In the genomic region with DNA sequence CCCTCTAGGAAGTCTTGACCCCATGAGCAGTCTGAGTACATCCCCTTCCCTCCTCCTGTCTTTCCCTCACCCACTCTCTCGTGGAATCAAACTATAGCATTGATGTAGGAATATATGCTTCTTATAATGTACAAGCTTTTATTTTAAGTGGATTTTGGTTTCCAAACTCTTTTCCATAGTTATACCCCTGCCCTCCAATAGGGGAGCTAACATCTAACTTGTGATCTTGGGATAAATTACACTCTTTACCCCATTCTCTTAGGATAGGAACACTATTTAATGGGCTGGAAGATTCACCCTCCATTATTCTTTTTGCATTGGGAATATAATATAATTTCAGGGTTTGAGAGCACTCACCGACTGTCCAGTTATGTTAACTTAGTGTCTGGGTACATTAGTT, we compare ENCODE assay signal across 2 cellular contexts.
TF ChIP-seq lines count a peak whose summit lies in the region.

No MANE protein-coding gene starts in this region.

TF ChIP-seq in liver, 16 proteins besides CTCF, POLR2A, EP300 and RAD21:
- no peak for TF ChIP-seq SP1 (IDR thresholded peaks at IDR 0.05)
TF ChIP-seq in liver: peak in this region for 0.

TF ChIP-seq in HepG2, 621 proteins besides CTCF, POLR2A, EP300 and RAD21:
- TF ChIP-seq JUNB (CRISPR knock-in tag; IDR thresholded peaks at IDR 0.05; ENCODE audit: borderline replicate concordance) (no peak), ELF4 (CRISPR knock-in tag; IDR thresholded peaks at IDR 0.05; ENCODE audit: borderline replicate concordance) (no peak), U2AF2 (IDR thresholded peaks at IDR 0.05; ENCODE audit: low read depth, low read length) (no peak), PAX8 (CRISPR knock-in tag; IDR thresholded peaks at IDR 0.05; ENCODE audit: borderline replicate concordance) (no peak), RORA (CRISPR knock-in tag; IDR thresholded peaks at IDR 0.05) (no peak), MXI1 (IDR thresholded peaks at IDR 0.05; ENCODE audit: borderline replicate concordance, low read depth, low read length) (no peak), ZSCAN25 (CRISPR knock-in tag; IDR thresholded peaks at IDR 0.05) (no peak), ZNF652 (CRISPR knock-in tag; IDR thresholded peaks at IDR 0.05; ENCODE audit: borderline replicate concordance, low read depth) (no peak), ZBTB21 (CRISPR knock-in tag; IDR thresholded peaks at IDR 0.05) (no peak), ZNF30 (CRISPR knock-in tag; IDR thresholded peaks at IDR 0.05) (no peak), KDM2A (CRISPR knock-in tag; IDR thresholded peaks at IDR 0.05; ENCODE audit: borderline replicate concordance, low read depth) (no peak), ZZZ3 (CRISPR knock-in tag; IDR thresholded peaks at IDR 0.05; ENCODE audit: borderline replicate concordance) (no peak), ZNF138 (CRISPR knock-in tag; IDR thresholded peaks at IDR 0.05; ENCODE audit: low read depth) (no peak), CEBPG (CRISPR knock-in tag; IDR thresholded peaks at IDR 0.05) (no peak), MTA1 (CRISPR knock-in tag; IDR thresholded peaks at IDR 0.05; ENCODE audit: borderline replicate concordance) (no peak)
- TF ChIP-seq, protein P1, sequence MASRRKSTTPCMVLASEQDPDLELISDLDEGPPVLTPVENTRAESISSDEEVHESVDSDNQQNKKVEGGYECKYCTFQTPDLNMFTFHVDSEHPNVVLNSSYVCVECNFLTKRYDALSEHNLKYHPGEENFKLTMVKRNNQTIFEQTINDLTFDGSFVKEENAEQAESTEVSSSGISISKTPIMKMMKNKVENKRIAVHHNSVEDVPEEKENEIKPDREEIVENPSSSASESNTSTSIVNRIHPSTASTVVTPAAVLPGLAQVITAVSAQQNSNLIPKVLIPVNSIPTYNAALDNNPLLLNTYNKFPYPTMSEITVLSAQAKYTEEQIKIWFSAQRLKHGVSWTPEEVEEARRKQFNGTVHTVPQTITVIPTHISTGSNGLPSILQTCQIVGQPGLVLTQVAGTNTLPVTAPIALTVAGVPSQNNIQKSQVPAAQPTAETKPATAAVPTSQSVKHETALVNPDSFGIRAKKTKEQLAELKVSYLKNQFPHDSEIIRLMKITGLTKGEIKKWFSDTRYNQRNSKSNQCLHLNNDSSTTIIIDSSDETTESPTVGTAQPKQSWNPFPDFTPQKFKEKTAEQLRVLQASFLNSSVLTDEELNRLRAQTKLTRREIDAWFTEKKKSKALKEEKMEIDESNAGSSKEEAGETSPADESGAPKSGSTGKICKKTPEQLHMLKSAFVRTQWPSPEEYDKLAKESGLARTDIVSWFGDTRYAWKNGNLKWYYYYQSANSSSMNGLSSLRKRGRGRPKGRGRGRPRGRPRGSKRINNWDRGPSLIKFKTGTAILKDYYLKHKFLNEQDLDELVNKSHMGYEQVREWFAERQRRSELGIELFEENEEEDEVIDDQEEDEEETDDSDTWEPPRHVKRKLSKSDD (CRISPR knock-in tag; IDR thresholded peaks at IDR 0.05; ENCODE audit: low read depth), result no peak
- TF ChIP-seq, protein P2, sequence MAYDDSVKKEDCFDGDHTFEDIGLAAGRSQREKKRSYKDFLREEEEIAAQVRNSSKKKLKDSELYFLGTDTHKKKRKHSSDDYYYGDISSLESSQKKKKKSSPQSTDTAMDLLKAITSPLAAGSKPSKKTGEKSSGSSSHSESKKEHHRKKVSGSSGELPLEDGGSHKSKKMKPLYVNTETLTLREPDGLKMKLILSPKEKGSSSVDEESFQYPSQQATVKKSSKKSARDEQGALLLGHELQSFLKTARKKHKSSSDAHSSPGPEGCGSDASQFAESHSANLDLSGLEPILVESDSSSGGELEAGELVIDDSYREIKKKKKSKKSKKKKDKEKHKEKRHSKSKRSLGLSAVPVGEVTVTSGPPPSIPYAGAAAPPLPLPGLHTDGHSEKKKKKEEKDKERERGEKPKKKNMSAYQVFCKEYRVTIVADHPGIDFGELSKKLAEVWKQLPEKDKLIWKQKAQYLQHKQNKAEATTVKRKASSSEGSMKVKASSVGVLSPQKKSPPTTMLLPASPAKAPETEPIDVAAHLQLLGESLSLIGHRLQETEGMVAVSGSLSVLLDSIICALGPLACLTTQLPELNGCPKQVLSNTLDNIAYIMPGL (CRISPR knock-in tag; IDR thresholded peaks at IDR 0.05; ENCODE audit: borderline replicate concordance in 1 of 2, low read depth in 1 of 2), result no peak
- TF ChIP-seq, protein P3, sequence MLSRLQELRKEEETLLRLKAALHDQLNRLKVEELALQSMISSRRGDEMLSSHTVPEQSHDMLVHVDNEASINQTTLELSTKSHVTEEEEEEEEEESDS (CRISPR knock-in tag; IDR thresholded peaks at IDR 0.05; ENCODE audit: borderline replicate concordance), result no peak
- TF ChIP-seq, protein P4, sequence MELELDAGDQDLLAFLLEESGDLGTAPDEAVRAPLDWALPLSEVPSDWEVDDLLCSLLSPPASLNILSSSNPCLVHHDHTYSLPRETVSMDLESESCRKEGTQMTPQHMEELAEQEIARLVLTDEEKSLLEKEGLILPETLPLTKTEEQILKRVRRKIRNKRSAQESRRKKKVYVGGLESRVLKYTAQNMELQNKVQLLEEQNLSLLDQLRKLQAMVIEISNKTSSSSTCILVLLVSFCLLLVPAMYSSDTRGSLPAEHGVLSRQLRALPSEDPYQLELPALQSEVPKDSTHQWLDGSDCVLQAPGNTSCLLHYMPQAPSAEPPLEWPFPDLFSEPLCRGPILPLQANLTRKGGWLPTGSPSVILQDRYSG (CRISPR knock-in tag; IDR thresholded peaks at IDR 0.05), result no peak
TF ChIP-seq in HepG2: peak in this region for 0.
